Comparison of ENCODE assay signal across 24 cellular contexts in the genomic region with DNA sequence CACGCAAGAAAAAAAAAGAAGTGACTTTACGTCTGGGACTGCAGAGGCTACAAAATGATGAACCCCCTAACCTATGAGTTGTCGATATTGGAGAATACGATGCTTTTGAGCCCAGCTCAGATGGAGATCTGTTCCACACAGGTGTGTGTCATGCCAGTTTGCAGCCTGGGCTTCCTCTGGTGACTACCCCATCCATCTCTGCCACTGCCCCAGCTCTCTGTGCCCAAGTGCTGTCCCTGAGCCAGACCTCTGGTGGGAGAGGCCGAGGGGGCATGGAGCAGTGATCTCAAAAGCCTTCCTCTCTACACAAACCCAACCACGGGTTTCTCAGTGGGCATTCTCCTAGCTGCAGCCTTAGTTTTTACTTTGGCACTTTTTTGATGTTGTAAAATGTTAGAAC.
DNase-seq lines count a peak whose midpoint lies in the region; ATAC-seq, FAIRE-seq and TF ChIP-seq lines count a peak whose summit lies in the region.
"Had no signal": no experiment of that assay in that cellular context is flagged by ENCODE, and none has a peak within 500 bp of the region (broad histone marks: within the 10 kb centered on the region; RNA-seq: fewer than 3 reads in every experiment).

No MANE protein-coding gene starts in this region.

- H3K27ac Mint-ChIP-seq in MCF 10A (ENCODE audit: low read depth, unreplicated experiment) (peak overlapping the region; percentile 51), T-helper 17 cell (peak overlapping the region; percentile 89)
- H3K27ac Mint-ChIP-seq: activated CD8-positive, alpha-beta T cell treated with anti-CD3 and anti-CD28 coated beads, Interleukin-2, amount 10 ng/mL, durations not matched to agents 7 days and 5 days; activated naive CD8-positive, alpha-beta T cell treated with anti-CD3 and anti-CD28 coated beads for 36 hours; stimulated activated naive CD8-positive, alpha-beta T cell treated with anti-CD3 and anti-CD28 coated beads, Interleukin-15, amount 100 ng/mL, for 72 hours had no signal

- TF ChIP-seq POLR2A in breast epithelium (IDR thresholded peaks at IDR 0.05) (no peak), vagina (IDR thresholded peaks at IDR 0.05) (no peak), GM12892 (IDR thresholded peaks at IDR 0.05; ENCODE audit: low read depth, low read length) (no peak)

- peaks cover 8% of the 10 kb centered on the region for H3K9me1 ChIP-seq in keratinocyte (ENCODE audit: control insufficient read depth, extremely low read depth, insufficient read depth, low read length)

- H3K4me1 ChIP-seq in breast epithelium: peaks cover 0 to 13% of the 10 kb centered on the region in 2 donors
- peaks cover 89% of the 10 kb centered on the region for H3K4me1 ChIP-seq in keratinocyte (ENCODE audit: control insufficient read depth, extremely low read depth, insufficient read depth, low read length)
- H3K4me1 ChIP-seq in vagina: peaks cover 63% of the 10 kb centered on the region

- no peak for ATAC-seq in T-helper 17 cell
- ATAC-seq: activated CD8-positive, alpha-beta T cell treated with anti-CD3 and anti-CD28 coated beads, Interleukin-2, amount 10 ng/mL, durations not matched to agents 7 days and 5 days; stimulated activated naive CD8-positive, alpha-beta T cell treated with anti-CD3 and anti-CD28 coated beads, Interleukin-15, amount 100 ng/mL, for 72 hours had no signal

- no peak for DNase-seq in MCF 10A (ENCODE audit: unreplicated experiment)
- no peak for DNase-seq in breast epithelium (ENCODE audit: low spot score in 2 of 2)
- DNase-seq in T-helper 17 cell: no peak
- DNase-seq in keratinocyte (ENCODE audit: low read depth, low spot score): no peak
- DNase-seq in vagina (ENCODE audit: extremely low spot score in 2 of 2): peak in 1 of 2 donors; percentile 79
- no peak for DNase-seq in NCI-H2029 treated with DMSO at 0.1 percent for 48 hours (lab: John Stamatoyannopoulos, UW)
- no peak for DNase-seq in GM12892 (ENCODE audit: insufficient read length)
- DNase-seq in COR-L47 (lab: John Stamatoyannopoulos, UW): no peak
- DNase-seq: activated CD8-positive, alpha-beta T cell treated with anti-CD3 and anti-CD28 coated beads, Interleukin-2, amount 10 ng/mL, durations not matched to agents 7 days and 5 days; activated naive CD8-positive, alpha-beta T cell treated with anti-CD3 and anti-CD28 coated beads for 36 hours; Calu3; dermis blood vessel endothelial cell; DND-41; kidney glomerular epithelial cell; mesendoderm; NCI-H1092 treated with DMSO at 0.1 percent for 48 hours; NCI-H1930; NCI-H2227 treated with DMSO at 0.1 percent for 48 hours; stimulated activated naive CD8-positive, alpha-beta T cell treated with anti-CD3 and anti-CD28 coated beads, Interleukin-15, amount 100 ng/mL, for 72 hours; T-helper 1 cell had no signal

- peaks cover 17% of the 10 kb centered on the region for H3K9me3 Mint-ChIP-seq in MCF 10A (ENCODE audit: unreplicated experiment)

- no TSS peak for BruUV-seq in MCF 10A (replicated peaks; lab: Mats Ljungman, UMichigan)

- TF ChIP-seq CTCF in MCF 10A (IDR thresholded peaks at IDR 0.05; ENCODE audit: unreplicated experiment) (no peak), breast epithelium (IDR thresholded peaks at IDR 0.05) (no peak), keratinocyte (optimal IDR thresholded peaks at IDR 0.05 in 1 of 3, IDR thresholded peaks at IDR 0.05 in 1 of 3, conservative IDR thresholded peaks at IDR 0.05 in 1 of 3; ENCODE audit: extremely low read depth in 1 of 3, insufficient read depth in 2 of 3, low read length in 3 of 3) (no peak), vagina (IDR thresholded peaks at IDR 0.05) (no peak)

- H4K20me1 ChIP-seq in keratinocyte (ENCODE audit: control insufficient read depth, extremely low read depth, insufficient read depth, low read length): no peaks in the 10 kb centered on the region

- H3K27me3 ChIP-seq in breast epithelium (no peaks in the 10 kb centered on the region), keratinocyte (ENCODE audit: control insufficient read depth, extremely low read depth, insufficient read depth, low read length) (no peaks in the 10 kb centered on the region), vagina (no peaks in the 10 kb centered on the region)
- H3K27me3 ChIP-seq: tibial nerve had no signal

- CTCF ChIA-PET in MCF 10A (lab: Yijun Ruan, JAX): interaction anchor here (0.8 to 2.0 kb wide), 2 partner anchors 64 to 77 kb away, joined by 4 to 5 read pairs; no protein-coding TSS in a partner anchor

- H3K27ac ChIP-seq in breast epithelium: peak overlapping the region in 1 of 2 donors; percentile 72
- H3K27ac ChIP-seq in keratinocyte (ENCODE audit: control insufficient read depth, insufficient read depth, low read length): peak overlapping the region; percentile 100
- peak overlapping the region; percentile 87 for H3K27ac ChIP-seq in vagina
- H3K27ac ChIP-seq: tibial nerve had no signal

- intact Hi-C loops in MCF 10A (cut with micrococcal nuclease) (loop anchor here (2.0 to 5.0 kb wide), 2 partner anchors 79 to 242 kb away; no protein-coding TSS in a partner anchor), breast epithelium (cut with DNase I; ENCODE audit: low total_unique reads) (no loop called here), vagina (cut with DNase I) (loop anchor here (5.0 kb wide), 1 partner anchor 1782 kb away; no protein-coding TSS in a partner anchor)

- H3K36me3 ChIP-seq in breast epithelium: no peaks in the 10 kb centered on the region
- H3K36me3 ChIP-seq in keratinocyte (ENCODE audit: control insufficient read depth in 2 of 2, extremely low read depth in 1 of 2, insufficient read depth in 2 of 2, low read length in 2 of 2): peaks cover 14 to 52% of the 10 kb centered on the region in 2 experiments
- H3K36me3 ChIP-seq in vagina: peaks cover 0 to 4% of the 10 kb centered on the region in 2 donors

- H3K27me3 Mint-ChIP-seq in MCF 10A (ENCODE audit: insufficient read depth, unreplicated experiment) (no peaks in the 10 kb centered on the region), T-helper 17 cell (no peaks in the 10 kb centered on the region)
- H3K27me3 Mint-ChIP-seq: activated naive CD8-positive, alpha-beta T cell treated with anti-CD3 and anti-CD28 coated beads for 36 hours; B cell; stimulated activated naive CD8-positive, alpha-beta T cell treated with anti-CD3 and anti-CD28 coated beads, Interleukin-15, amount 100 ng/mL, for 72 hours had no signal

- H2AFZ ChIP-seq in keratinocyte (ENCODE audit: control insufficient read depth, low read length): no peak overlapping the region

- dilution Hi-C loops in keratinocyte (cut with MboI; ENCODE audit: extremely low pct_ligation_motif_present, low sequenced_read_pairs): no loop called here

- FAIRE-seq in keratinocyte (lab: Jason Lieb, UNC) (no peak), GM12892 (lab: Jason Lieb, UNC) (no peak)
- FAIRE-seq: A204.1, TTC549 had no signal

- H3K9me3 ChIP-seq in breast epithelium (peaks cover 0 to 8% of the 10 kb centered on the region in 2 donors), T-helper 17 cell (ENCODE audit: control insufficient read depth, low read length, poor library complexity, severe bottlenecking) (no peaks in the 10 kb centered on the region), keratinocyte (ENCODE audit: control insufficient read depth, low read depth, low read length) (no peaks in the 10 kb centered on the region), vagina (no peaks in the 10 kb centered on the region)

- H3K4me1 Mint-ChIP-seq in MCF 10A (ENCODE audit: insufficient read depth, unreplicated experiment): peaks cover 55% of the 10 kb centered on the region
- peaks cover 72% of the 10 kb centered on the region for H3K4me1 Mint-ChIP-seq in T-helper 17 cell

- POLR2A ChIA-PET in MCF 10A (lab: Yijun Ruan, JAX): interaction anchor here (2.7 to 26.5 kb wide), 7 partner anchors 8 to 78 kb away, joined by 8 to 972 read pairs (median 78); no protein-coding TSS in a partner anchor

- H3K79me2 ChIP-seq in keratinocyte (ENCODE audit: control insufficient read depth, insufficient read depth, low read length): peaks cover 37% of the 10 kb centered on the region

- H3K4me2 ChIP-seq in keratinocyte (ENCODE audit: control insufficient read depth, extremely low read depth, insufficient read depth, low read depth, low read length): peak overlapping the region; percentile 33

- H3K9ac ChIP-seq in keratinocyte (ENCODE audit: control insufficient read depth, extremely low read depth, insufficient read depth, low read length): no peak overlapping the region

- no peak overlapping the region for H3K4me3 Mint-ChIP-seq in MCF 10A (ENCODE audit: unreplicated experiment)
- peak overlapping the region; percentile 76 for H3K4me3 Mint-ChIP-seq in T-helper 17 cell
- H3K4me3 Mint-ChIP-seq: activated CD8-positive, alpha-beta T cell treated with anti-CD3 and anti-CD28 coated beads, Interleukin-2, amount 10 ng/mL, durations not matched to agents 7 days and 5 days; activated naive CD8-positive, alpha-beta T cell treated with anti-CD3 and anti-CD28 coated beads for 36 hours; B cell; stimulated activated naive CD8-positive, alpha-beta T cell treated with anti-CD3 and anti-CD28 coated beads, Interleukin-15, amount 100 ng/mL, for 72 hours had no signal

- H3K36me3 Mint-ChIP-seq in MCF 10A (ENCODE audit: insufficient read depth, unreplicated experiment): peaks cover 42% of the 10 kb centered on the region
- H3K36me3 Mint-ChIP-seq in T-helper 17 cell (ENCODE audit: low read depth): peaks cover 7% of the 10 kb centered on the region

- H3K4me3 ChIP-seq in breast epithelium: no peak overlapping the region
- H3K4me3 ChIP-seq in keratinocyte (ENCODE audit: control insufficient read depth in 2 of 3, extremely low read depth in 1 of 3, insufficient read depth in 2 of 3, low read depth in 1 of 3, low read length in 3 of 3): no peak overlapping the region
- no peak overlapping the region for H3K4me3 ChIP-seq in vagina
- H3K4me3 ChIP-seq: tibial nerve had no signal
